Comparison of ENCODE assay signal across 1 cellular context in the genomic region with DNA sequence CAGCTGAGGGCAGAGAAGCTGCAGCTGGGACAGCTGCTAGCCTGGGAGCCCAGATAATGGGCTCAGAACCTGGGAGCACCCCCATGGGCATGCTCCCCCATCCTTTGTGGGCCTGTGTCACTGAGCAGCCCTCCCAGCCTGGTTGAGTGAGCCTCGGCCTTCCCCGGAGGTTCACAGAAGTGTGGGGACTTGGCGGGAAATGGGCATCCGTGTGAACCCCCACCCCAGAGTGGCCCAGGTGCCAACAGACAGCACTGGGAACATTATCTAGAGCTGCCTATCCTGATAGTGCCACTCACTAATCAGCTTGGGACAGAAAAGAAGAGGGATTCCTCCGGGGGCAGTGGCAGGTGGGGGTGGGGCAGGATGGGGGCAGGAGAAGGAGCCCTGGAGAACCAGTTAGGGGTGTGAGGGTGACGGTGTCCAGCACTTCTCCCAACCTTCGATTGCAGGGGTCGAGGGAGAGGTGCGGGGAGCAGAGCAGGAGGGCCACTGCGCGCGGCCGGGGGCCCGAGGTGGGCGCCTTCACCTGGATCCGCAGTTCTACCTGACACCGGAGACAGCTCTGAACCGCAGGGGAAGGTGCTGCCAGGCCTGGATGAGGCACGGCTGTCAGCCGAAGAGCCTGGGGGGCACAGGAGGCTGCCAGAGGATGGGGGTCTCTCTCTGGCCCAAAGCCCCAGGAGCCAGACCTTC.
A peak's percentile ranks its signal among the peaks of the same experiment; 100 is the strongest.
TF ChIP-seq lines count a peak whose summit lies in the region.

No MANE protein-coding gene starts in this region.

TF ChIP-seq in H1, 55 proteins besides CTCF, POLR2A, EP300 and RAD21:
- TF ChIP-seq, protein P1, sequence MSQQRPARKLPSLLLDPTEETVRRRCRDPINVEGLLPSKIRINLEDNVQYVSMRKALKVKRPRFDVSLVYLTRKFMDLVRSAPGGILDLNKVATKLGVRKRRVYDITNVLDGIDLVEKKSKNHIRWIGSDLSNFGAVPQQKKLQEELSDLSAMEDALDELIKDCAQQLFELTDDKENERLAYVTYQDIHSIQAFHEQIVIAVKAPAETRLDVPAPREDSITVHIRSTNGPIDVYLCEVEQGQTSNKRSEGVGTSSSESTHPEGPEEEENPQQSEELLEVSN (IDR thresholded peaks at IDR 0.05): peak; percentile 67; the same call in 1 of the 2 replicates
- TF ChIP-seq SP4 (IDR thresholded peaks at IDR 0.05; ENCODE audit: low read length): no peak
TF ChIP-seq in H1: peak in this region for 1.
